Comparison of ENCODE assay signal across 26 cellular contexts in the genomic region with DNA sequence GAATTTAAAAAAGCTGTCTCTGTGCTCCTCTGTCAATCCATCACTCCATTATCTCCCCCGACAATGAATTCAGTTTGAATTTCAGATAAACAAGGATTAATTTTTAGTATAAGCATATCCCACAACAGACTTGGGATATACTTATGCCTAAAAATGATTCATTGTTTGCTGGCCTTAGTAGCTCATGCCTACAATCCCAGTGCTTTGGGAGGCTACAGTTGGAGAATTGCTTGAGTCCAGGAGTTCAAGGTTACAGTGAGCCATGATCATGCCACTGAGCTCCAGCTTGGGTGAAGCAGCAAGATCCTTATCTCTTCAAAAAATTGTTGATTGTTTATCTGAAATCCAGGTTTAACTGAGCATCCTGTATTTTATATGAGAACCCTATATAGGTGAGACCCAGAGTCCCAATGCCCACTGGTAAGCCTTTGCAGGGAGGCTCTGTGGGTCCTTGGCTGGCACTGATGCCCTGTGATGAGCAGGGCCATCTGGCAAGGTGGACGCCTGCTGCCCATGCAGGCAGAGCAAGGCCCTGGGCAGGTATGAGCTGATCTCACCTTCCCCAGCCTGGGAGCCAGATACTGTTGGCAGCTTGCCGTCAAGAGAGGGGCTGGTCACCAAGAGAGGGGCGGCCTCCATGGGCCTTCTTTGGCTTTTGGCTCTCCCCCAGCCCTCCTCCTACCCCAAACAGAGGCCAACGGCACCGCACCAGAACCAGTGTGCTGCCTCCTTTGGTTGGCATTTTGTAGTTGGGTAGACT.
"Had no signal": no experiment of that assay in that cellular context is flagged by ENCODE, and none has a peak within 500 bp of the region (broad histone marks: within the 10 kb centered on the region; RNA-seq: fewer than 3 reads in every experiment).

No MANE protein-coding gene starts in this region.

- DNase-seq: activated CD4-positive, alpha-beta T cell treated with anti-CD3 and anti-CD28 coated beads, Interleukin-2, amount 10 ng/mL, durations not matched to agents 24 days and 14 days; activated CD8-positive, alpha-beta T cell treated with anti-CD3 and anti-CD28 coated beads, Interleukin-2, amount 10 ng/mL, durations not matched to agents 7 days and 5 days; activated gamma-delta T cell treated with Interleukin-2 at 50 U/mL for 16 hours; aorta; brain microvascular endothelial cell; effector memory CD4-positive, alpha-beta T cell; foreskin melanocyte; glutamatergic neuron; hippocampal formation; kidney glomerular epithelial cell; left ventricle myocardium superior; mammary epithelial cell; midbrain; stimulated activated CD4-positive, alpha-beta T cell treated with anti-CD3 and anti-CD28 coated beads, Interleukin-15, amount 100 ng/mL, for 24 hours; stimulated activated CD8-positive, alpha-beta memory T cell treated with anti-CD3 and anti-CD28 coated beads, Interleukin-4, amount 100 ng/mL, for 48 hours; stimulated activated naive B cell treated with anti-CD40 and anti-IgM and Interleukin-4, amounts not matched to agents 10 μg/mL and 1 μg/mL and 100 μg/mL, for 72 hours; T-helper 17 cell; testis had no signal

- H3K4me3 Mint-ChIP-seq: activated CD4-positive, alpha-beta T cell treated with anti-CD3 and anti-CD28 coated beads, Interleukin-2, amount 10 ng/mL, durations not matched to agents 24 days and 14 days; activated CD8-positive, alpha-beta T cell treated with anti-CD3 and anti-CD28 coated beads, Interleukin-2, amount 10 ng/mL, durations not matched to agents 7 days and 5 days; nephron; stimulated activated naive B cell treated with anti-CD40 and anti-IgM and Interleukin-4, amounts not matched to agents 10 μg/mL and 1 μg/mL and 100 μg/mL, for 72 hours; T-helper 17 cell; type B pancreatic cell had no signal

- H3K4me1 Mint-ChIP-seq: activated CD4-positive, alpha-beta T cell treated with anti-CD3 and anti-CD28 coated beads, Interleukin-2, amount 10 ng/mL, durations not matched to agents 24 days and 14 days had no signal

- H3K9me3 Mint-ChIP-seq: activated CD4-positive, alpha-beta T cell treated with anti-CD3 and anti-CD28 coated beads, Interleukin-2, amount 10 ng/mL, durations not matched to agents 24 days and 14 days; activated naive CD4-positive, alpha-beta T cell treated with anti-CD3 and anti-CD28 coated beads, Interleukin-2, amount 50 U/mL, for 72 hours; nephron; type B pancreatic cell had no signal

- H3K9me3 ChIP-seq: testis, vagina had no signal

- H3K27ac ChIP-seq: testis, vagina had no signal

- H3K4me3 ChIP-seq: smooth muscle cell, testis, vagina had no signal

- H3K27me3 Mint-ChIP-seq: T-helper 17 cell, type B pancreatic cell had no signal

- H3K36me3 ChIP-seq: brain microvascular endothelial cell, vagina had no signal

- H3K4me1 ChIP-seq: testis had no signal

- H3K27me3 ChIP-seq: brain microvascular endothelial cell, testis, vagina had no signal

- H3K27ac Mint-ChIP-seq: activated CD4-positive, alpha-beta T cell treated with anti-CD3 and anti-CD28 coated beads, Interleukin-2, amount 10 ng/mL, durations not matched to agents 24 days and 14 days; activated CD8-positive, alpha-beta T cell treated with anti-CD3 and anti-CD28 coated beads, Interleukin-2, amount 10 ng/mL, durations not matched to agents 7 days and 5 days; activated naive CD4-positive, alpha-beta T cell treated with anti-CD3 and anti-CD28 coated beads, Interleukin-2, amount 50 U/mL, for 72 hours; stimulated activated naive B cell treated with anti-CD40 and anti-IgM and Interleukin-4, amounts not matched to agents 10 μg/mL and 1 μg/mL and 100 μg/mL, for 72 hours; T-helper 17 cell had no signal

- H3K4me2 ChIP-seq: smooth muscle cell had no signal

- H3K36me3 Mint-ChIP-seq: activated naive CD4-positive, alpha-beta T cell treated with anti-CD3 and anti-CD28 coated beads, Interleukin-2, amount 50 U/mL, for 72 hours had no signal

- ATAC-seq: activated CD4-positive, CD25-positive, alpha-beta regulatory T cell treated with anti-CD3 and anti-CD28 coated beads, Interleukin-2, amount 50 U/mL, for 24 hours; activated CD8-positive, alpha-beta T cell treated with anti-CD3 and anti-CD28 coated beads, Interleukin-2, amount 10 ng/mL, durations not matched to agents 7 days and 5 days; activated naive CD4-positive, alpha-beta T cell treated with anti-CD3 and anti-CD28 coated beads, Interleukin-2, amount 50 U/mL, for 72 hours; esophagus mucosa; left ventricle myocardium superior; sciatic nerve; stimulated activated naive B cell treated with anti-CD40 and anti-IgM and Interleukin-4, amounts not matched to agents 10 μg/mL and 1 μg/mL and 100 μg/mL, for 72 hours; T-helper 17 cell had no signal
